ENCODE assay signal across 8 cellular contexts in the genomic region with DNA sequence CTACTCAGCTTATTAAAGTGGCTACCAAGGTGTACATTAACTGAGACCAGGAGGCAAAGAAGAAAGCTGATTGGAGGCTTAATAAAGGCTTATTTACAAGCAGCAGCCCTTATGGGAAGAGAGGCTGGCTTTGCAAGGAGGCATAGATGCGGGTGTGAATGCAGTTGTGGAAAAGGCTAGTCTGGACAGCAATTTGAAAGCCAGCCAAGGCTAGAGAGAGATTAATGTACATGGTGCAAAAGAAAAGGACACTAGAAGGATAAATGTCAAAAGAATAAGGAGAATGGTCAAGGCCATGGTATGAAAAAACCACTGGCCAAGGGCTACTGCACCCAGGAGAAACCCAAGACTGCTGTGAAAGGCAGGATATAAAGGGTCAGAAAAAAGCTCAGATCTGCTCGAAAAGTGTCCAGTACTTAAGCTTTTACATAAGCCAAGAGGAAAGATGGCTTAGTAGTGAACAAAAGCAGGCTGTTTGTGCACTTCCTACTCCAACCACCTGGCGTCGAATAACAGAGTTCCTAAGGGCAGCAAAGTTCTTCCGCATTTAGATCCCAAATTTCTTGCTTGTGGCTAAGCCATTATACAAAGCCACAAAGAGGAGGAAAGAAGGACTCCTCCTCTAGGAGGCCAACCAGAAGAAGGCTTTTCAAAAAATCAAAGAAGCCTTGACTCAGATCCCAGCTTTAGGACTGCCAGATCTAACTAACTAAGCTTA.
A peak's percentile ranks its signal among the peaks of the same experiment; 100 is the strongest.
DNase-seq lines count a peak whose midpoint lies in the region; ATAC-seq lines count a peak whose summit lies in the region.

No MANE protein-coding gene starts in this region.

- DNase-seq in DMS114 treated with DMSO at 0.1 percent for 48 hours (lab: John Stamatoyannopoulos, UW; ENCODE audit: unreplicated experiment) (peak; percentile 20), NCI-H2029 (lab: John Stamatoyannopoulos, UW) (peak; percentile 27), epithelial cell of prostate (ENCODE audit: low read depth, low spot score) (no peak), pons (ENCODE audit: low spot score) (peak; percentile 69), GM19240 (ENCODE audit: insufficient read length, low spot score) (no peak), 8988T (no peak)

- no peak for ATAC-seq in HG02970 (IDR thresholded peaks at IDR 0.05; ENCODE audit: low FRiP score, unreplicated experiment)
- ATAC-seq in HG03342 (IDR thresholded peaks at IDR 0.05; ENCODE audit: unreplicated experiment): no peak

- peak overlapping the region; percentile 95 for H3K27ac ChIP-seq in epithelial cell of prostate

Comparison
In these comparisons a context has a peak if more than half of its experiments do, and no peak if none do; other contexts are left out.
1. DNase-seq: peak in DMS114 treated with DMSO at 0.1 percent for 48 hours (single experiment), NCI-H2029 (single experiment) and pons (single experiment); none in epithelial cell of prostate (single experiment), GM19240 (single experiment) and 8988T (single experiment).